Comparison of ENCODE assay signal across 24 cellular contexts in the genomic region with DNA sequence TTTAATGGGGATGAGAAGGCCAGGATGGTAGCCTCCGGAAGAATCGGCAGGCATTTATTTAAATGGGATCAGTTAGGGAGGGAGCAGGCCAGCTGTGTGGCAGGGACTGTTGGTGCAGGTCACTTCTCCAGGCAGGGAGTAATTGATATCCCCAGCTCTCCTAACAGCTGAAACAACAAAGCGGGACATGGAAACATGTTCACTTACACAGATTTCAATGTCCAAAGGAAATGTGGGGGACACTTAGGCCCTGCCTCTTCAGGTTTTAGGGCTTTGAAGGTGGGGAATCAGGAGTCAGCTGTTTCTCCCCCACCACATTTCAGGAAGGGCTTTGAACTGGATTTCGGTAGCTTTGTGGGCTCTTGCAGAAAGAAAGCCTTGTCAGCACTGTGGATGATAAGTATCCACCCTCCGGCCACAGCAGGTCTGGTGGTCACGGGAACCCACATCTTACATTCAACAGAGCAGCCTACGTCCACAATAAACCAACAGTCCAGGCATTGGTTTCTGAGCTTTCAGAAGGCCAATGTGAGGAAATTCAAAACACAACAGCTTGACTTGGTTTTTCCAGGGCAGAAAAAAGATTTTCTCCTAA.
DNase-seq lines count a peak whose midpoint lies in the region; ATAC-seq and TF ChIP-seq lines count a peak whose summit lies in the region.
"Had no signal": no experiment of that assay in that cellular context is flagged by ENCODE, and none has a peak within 500 bp of the region (broad histone marks: within the 10 kb centered on the region; RNA-seq: fewer than 3 reads in every experiment).

No MANE protein-coding gene starts in this region.

- no peaks in the 10 kb centered on the region for H4K20me1 ChIP-seq in SK-N-SH (ENCODE audit: insufficient read depth)

- H3K4me1 Mint-ChIP-seq in nephron progenitor cell, result peaks cover 75% of the 10 kb centered on the region
- H3K4me1 Mint-ChIP-seq: T-helper 17 cell had no signal

- H3K27me3 ChIP-seq in SK-N-SH (ENCODE audit: insufficient read depth) (no peaks in the 10 kb centered on the region), right lobe of liver (no peaks in the 10 kb centered on the region)
- H3K27me3 ChIP-seq: breast epithelium, left lung, upper lobe of left lung had no signal

- TF ChIP-seq CTCF in SK-N-SH (IDR thresholded peaks at IDR 0.05) (no peak), nephron progenitor cell (IDR thresholded peaks at IDR 0.05) (no peak), right lobe of liver (IDR thresholded peaks at IDR 0.05) (no peak)

- DNase-seq in LHCN-M2 (ENCODE audit: low read depth), result peak; percentile 99
- DNase-seq in NCI-H345 treated with DMSO at 0.1 percent for 48 hours (lab: John Stamatoyannopoulos, UW; ENCODE audit: unreplicated experiment), result peak; percentile 68
- DNase-seq in SK-N-SH, result peak; percentile 38
- DNase-seq in nephron progenitor cell, result peak; percentile 50
- no peak for DNase-seq in H4 (ENCODE audit: low spot score)
- no peak for DNase-seq in right lobe of liver
- DNase-seq: activated CD4-positive, alpha-beta T cell treated with anti-CD3 and anti-CD28 coated beads, Interleukin-2, amount 50 U/mL, for 1 hour; activated CD8-positive, alpha-beta memory T cell treated with anti-CD3 and anti-CD28 coated beads, Interleukin-2, amount 50 U/mL, for 4 hours; activated effector memory CD4-positive, alpha-beta T cell treated with Interleukin-2 at 50 U/mL for 16 hours; CD8-positive, alpha-beta T cell; DND-41; head of caudate nucleus; left lung; midbrain; NCI-H446; psoas muscle; Right ventricle myocardium superior; stimulated activated CD4-positive, alpha-beta T cell treated with anti-CD3 and anti-CD28 coated beads, Interleukin-12 subunit alpha, Interleukin-12 subunit beta, amount 100 ng/mL, for 4 hours; T-helper 17 cell; upper lobe of left lung had no signal

- H3K27ac ChIP-seq in SK-N-SH (ENCODE audit: low read depth in 2 of 2, low read length in 1 of 2) (no peak overlapping the region), right lobe of liver (no peak overlapping the region)
- H3K27ac ChIP-seq: breast epithelium, left lung, psoas muscle, upper lobe of left lung, VCaP had no signal

- H2AFZ ChIP-seq in SK-N-SH (ENCODE audit: low read depth), result no peak overlapping the region

- H3K27ac Mint-ChIP-seq in nephron progenitor cell, result peak overlapping the region; percentile 82
- H3K27ac Mint-ChIP-seq: CD8-positive, alpha-beta T cell; T-helper 17 cell had no signal

- H3K4me3 Mint-ChIP-seq in nephron progenitor cell, result peak overlapping the region; percentile 41
- H3K4me3 Mint-ChIP-seq: CD8-positive, alpha-beta T cell; T-helper 17 cell had no signal

- no peak overlapping the region for H3K4me2 ChIP-seq in SK-N-SH

- no peak overlapping the region for H3K9ac ChIP-seq in SK-N-SH

- CTCF ChIA-PET in SK-N-SH (lab: Yijun Ruan, JAX), result no interaction called here

- WGBS in SK-N-SH (ENCODE audit: low lambda C conversion rate), result 62% methylated on average over 6 of the region's 7 CpGs
- 65% methylated on average over 5 of the region's 7 CpGs for WGBS in right lobe of liver (ENCODE audit: insufficient coverage, low coverage, low lambda C conversion rate, missing lambda C conversion rate)

- TF ChIP-seq EP300 in SK-N-SH (IDR thresholded peaks at IDR 0.05; ENCODE audit: borderline replicate concordance in 1 of 2, low read depth in 1 of 2, low read length in 1 of 2), result no peak

- no peak for TF ChIP-seq RAD21 in SK-N-SH (IDR thresholded peaks at IDR 0.05; ENCODE audit: low read length)

- intact Hi-C loops in right lobe of liver (cut with DNase I), result no loop called here

- H3K36me3 Mint-ChIP-seq in nephron progenitor cell (ENCODE audit: low read depth), result peaks cover 4% of the 10 kb centered on the region
- H3K36me3 Mint-ChIP-seq: CD8-positive, alpha-beta T cell had no signal

- H3K4me1 ChIP-seq in SK-N-SH (ENCODE audit: control insufficient read depth in 1 of 2, insufficient read depth in 2 of 2, low read depth in 1 of 2, low read length in 1 of 2) (peaks cover 3 to 13% of the 10 kb centered on the region in 2 experiments; a peak in 2 of 4 replicates), right lobe of liver (no peaks in the 10 kb centered on the region)
- H3K4me1 ChIP-seq: breast epithelium, left lung, psoas muscle, upper lobe of left lung had no signal

- ATAC-seq in GM21786 (IDR thresholded peaks at IDR 0.05; ENCODE audit: unreplicated experiment) (no peak), HG02981 (IDR thresholded peaks at IDR 0.05; ENCODE audit: unreplicated experiment) (no peak), right lobe of liver (no peak)
- ATAC-seq: CD8-positive, alpha-beta T cell; left lung; psoas muscle; T-helper 17 cell had no signal

- no peaks in the 10 kb centered on the region for H3K9me3 Mint-ChIP-seq in nephron progenitor cell
- H3K9me3 Mint-ChIP-seq: CD8-positive, alpha-beta T cell had no signal

- TF ChIP-seq POLR2A in right lobe of liver (IDR thresholded peaks at IDR 0.05), result no peak

- H3K27me3 Mint-ChIP-seq in nephron progenitor cell (ENCODE audit: low read depth, poor library complexity), result peaks cover 8% of the 10 kb centered on the region
- H3K27me3 Mint-ChIP-seq: T-helper 17 cell had no signal

- POLR2A ChIA-PET in SK-N-SH (lab: Yijun Ruan, JAX), result no interaction called here

- H3K4me3 ChIP-seq in SK-N-SH (ENCODE audit: low read depth in 2 of 2, low read length in 1 of 2), result no peak overlapping the region
- H3K4me3 ChIP-seq in right lobe of liver, result no peak overlapping the region
- H3K4me3 ChIP-seq: breast epithelium, left lung, psoas muscle, upper lobe of left lung had no signal

- H3K79me2 ChIP-seq in SK-N-SH (ENCODE audit: insufficient read depth), result no peaks in the 10 kb centered on the region

- no peaks in the 10 kb centered on the region for H3K9me2 ChIP-seq in SK-N-SH

- H3F3A ChIP-seq in SK-N-SH (replicated peaks; ENCODE audit: insufficient read depth), result peaks cover 2% of the 10 kb centered on the region

- H3K36me3 ChIP-seq in SK-N-SH (replicated peaks in 1 of 2; ENCODE audit: control insufficient read depth in 1 of 2, insufficient read depth in 2 of 2, low read length in 1 of 2) (no peaks in the 10 kb centered on the region), right lobe of liver (no peaks in the 10 kb centered on the region)
- H3K36me3 ChIP-seq: breast epithelium, left lung, upper lobe of left lung had no signal

- H3K9me3 ChIP-seq in SK-N-SH (no peaks in the 10 kb centered on the region), right lobe of liver (no peaks in the 10 kb centered on the region)
- H3K9me3 ChIP-seq: breast epithelium, left lung, psoas muscle, upper lobe of left lung had no signal

TF ChIP-seq in SK-N-SH, 30 proteins besides CTCF, POLR2A, EP300 and RAD21:
- TF ChIP-seq, protein P1, sequence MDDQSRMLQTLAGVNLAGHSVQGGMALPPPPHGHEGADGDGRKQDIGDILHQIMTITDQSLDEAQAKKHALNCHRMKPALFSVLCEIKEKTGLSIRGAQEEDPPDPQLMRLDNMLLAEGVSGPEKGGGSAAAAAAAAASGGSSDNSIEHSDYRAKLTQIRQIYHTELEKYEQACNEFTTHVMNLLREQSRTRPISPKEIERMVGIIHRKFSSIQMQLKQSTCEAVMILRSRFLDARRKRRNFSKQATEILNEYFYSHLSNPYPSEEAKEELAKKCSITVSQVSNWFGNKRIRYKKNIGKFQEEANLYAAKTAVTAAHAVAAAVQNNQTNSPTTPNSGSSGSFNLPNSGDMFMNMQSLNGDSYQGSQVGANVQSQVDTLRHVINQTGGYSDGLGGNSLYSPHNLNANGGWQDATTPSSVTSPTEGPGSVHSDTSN (IDR thresholded peaks at IDR 0.05), result no peak
- no peak for TF ChIP-seq CHD2 (IDR thresholded peaks at IDR 0.05; ENCODE audit: low read length, partially characterized antibody)
- no peak for TF ChIP-seq RCOR1 (IDR thresholded peaks at IDR 0.05; ENCODE audit: low read length)
- no peak for TF ChIP-seq POLR2AphosphoS5 (IDR thresholded peaks at IDR 0.05; ENCODE audit: low read depth, low read length)
- TF ChIP-seq GABPA (IDR thresholded peaks at IDR 0.05; ENCODE audit: low read depth), result no peak
- no peak for TF ChIP-seq NRF1 (IDR thresholded peaks at IDR 0.05; ENCODE audit: low read depth, low read length)
- TF ChIP-seq FOXJ3 (CRISPR knock-in tag; IDR thresholded peaks at IDR 0.05), result no peak
- no peak for TF ChIP-seq ZBTB33 (IDR thresholded peaks at IDR 0.05; ENCODE audit: borderline replicate concordance, low read depth)
- TF ChIP-seq FOXM1 (IDR thresholded peaks at IDR 0.05; ENCODE audit: low read depth), result no peak
- no peak for TF ChIP-seq TEAD4 (IDR thresholded peaks at IDR 0.05; ENCODE audit: borderline replicate concordance, insufficient read depth)
- TF ChIP-seq, protein P2, sequence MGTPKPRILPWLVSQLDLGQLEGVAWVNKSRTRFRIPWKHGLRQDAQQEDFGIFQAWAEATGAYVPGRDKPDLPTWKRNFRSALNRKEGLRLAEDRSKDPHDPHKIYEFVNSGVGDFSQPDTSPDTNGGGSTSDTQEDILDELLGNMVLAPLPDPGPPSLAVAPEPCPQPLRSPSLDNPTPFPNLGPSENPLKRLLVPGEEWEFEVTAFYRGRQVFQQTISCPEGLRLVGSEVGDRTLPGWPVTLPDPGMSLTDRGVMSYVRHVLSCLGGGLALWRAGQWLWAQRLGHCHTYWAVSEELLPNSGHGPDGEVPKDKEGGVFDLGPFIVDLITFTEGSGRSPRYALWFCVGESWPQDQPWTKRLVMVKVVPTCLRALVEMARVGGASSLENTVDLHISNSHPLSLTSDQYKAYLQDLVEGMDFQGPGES (IDR thresholded peaks at IDR 0.05; ENCODE audit: low read depth, low read length), result no peak
- no peak for TF ChIP-seq SMC3 (IDR thresholded peaks at IDR 0.05; ENCODE audit: low read depth, low read length)
- TF ChIP-seq GATA2 (CRISPR knock-in tag; IDR thresholded peaks at IDR 0.05), result no peak

Comparison
In these comparisons a context has a peak if more than half of its experiments do, and no peak if none do; other contexts are left out.
1. DNase-seq: peak in LHCN-M2 (single experiment), NCI-H345 treated with DMSO at 0.1 percent for 48 hours (single experiment), SK-N-SH (single experiment) and nephron progenitor cell (single experiment); none in H4 (single experiment) and right lobe of liver (0 of 3).